8 cellular contexts compared by ENCODE assay signal in the genomic region with DNA sequence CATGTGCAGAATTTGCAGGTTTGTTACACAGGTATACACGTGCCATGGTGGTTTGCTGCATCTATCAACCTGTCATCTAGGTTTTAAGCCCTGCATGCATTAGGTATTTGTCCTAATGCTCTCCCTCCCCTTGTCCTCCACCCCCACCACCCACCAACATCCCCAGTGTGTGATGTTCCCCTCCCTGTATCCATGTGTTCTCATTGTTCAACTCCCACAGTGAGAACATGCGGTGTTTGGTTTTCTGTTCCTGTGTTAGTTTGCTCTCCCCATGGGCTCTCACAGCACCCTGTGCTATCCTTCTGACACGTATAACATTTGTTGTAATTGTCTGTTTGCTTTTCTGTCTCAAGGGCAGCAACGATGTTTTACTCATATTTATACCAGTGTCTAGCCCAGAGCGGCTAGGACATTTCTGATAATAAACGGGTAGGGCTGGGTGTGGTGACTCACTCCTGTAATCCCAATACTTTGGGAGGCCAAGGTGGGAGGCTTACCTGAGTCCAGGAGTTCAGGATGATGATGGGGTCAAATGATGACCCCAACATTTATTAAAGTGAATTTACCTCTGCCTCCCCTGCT.
DNase-seq lines count a peak whose midpoint lies in the region; ATAC-seq, FAIRE-seq and TF ChIP-seq lines count a peak whose summit lies in the region.
"Not testable (repeated sequence)": the region's sequence is repeated elsewhere in the genome, so short reads cannot be mapped to it uniquely, and the experiment has no call there.

No MANE protein-coding gene starts in this region.

- H3K4me1 ChIP-seq in HEK293 (ENCODE audit: control insufficient read depth, insufficient read depth, low read length) (peaks cover 15% of the 10 kb centered on the region), left lung (peaks cover 0 to 12% of the 10 kb centered on the region in 2 donors), pancreas (peaks cover 7 to 31% (median 23%) of the 10 kb centered on the region in 3 donors)

- CTCF ChIA-PET in HEK293 (lab: Yijun Ruan, JAX), result not testable (repeated sequence)

- H3K27me3 ChIP-seq in left lung, pancreas: not testable (repeated sequence)

- TF ChIP-seq CTCF in HEK293 (tag by site-specific recombination; IDR thresholded peaks at IDR 0.05); left lung (IDR thresholded peaks at IDR 0.05); pancreas (IDR thresholded peaks at IDR 0.05): not testable (repeated sequence)

- not testable (repeated sequence) for H3K9me3 ChIP-seq in HEK293 (ENCODE audit: control insufficient read depth, insufficient read depth, low read depth, low read length); T-helper 17 cell (ENCODE audit: control insufficient read depth, low read length, poor library complexity, severe bottlenecking); left lung; pancreas

- H3K27me3 Mint-ChIP-seq in T-helper 17 cell; activated naive CD8-positive, alpha-beta T cell treated with anti-CD3 and anti-CD28 coated beads, Interleukin-2, amount 50 U/mL, for 24 hours: not testable (repeated sequence)

- not testable (repeated sequence) for FAIRE-seq in pancreas (lab: Jason Lieb, UNC)
- FAIRE-seq in urothelium cell line (lab: Jason Lieb, UNC), result peak; percentile 50

- ATAC-seq in T-helper 17 cell; activated naive CD8-positive, alpha-beta T cell treated with anti-CD3 and anti-CD28 coated beads, Interleukin-2, amount 50 U/mL, for 24 hours: not testable (repeated sequence)
- ATAC-seq in left lung (peak; percentile 74), pancreas (peak in 3 of 4 donors; percentile 3 to 64 (median 33))

- peak overlapping the region; percentile 76 for H3K27ac Mint-ChIP-seq in T-helper 17 cell
- peak overlapping the region; percentile 63 for H3K27ac Mint-ChIP-seq in activated naive CD8-positive, alpha-beta T cell treated with anti-CD3 and anti-CD28 coated beads, Interleukin-2, amount 50 U/mL, for 24 hours

- H3K4me1 Mint-ChIP-seq in T-helper 17 cell, result peaks cover 46% of the 10 kb centered on the region
- peaks cover 63% of the 10 kb centered on the region for H3K4me1 Mint-ChIP-seq in activated naive CD8-positive, alpha-beta T cell treated with anti-CD3 and anti-CD28 coated beads, Interleukin-2, amount 50 U/mL, for 24 hours

- not testable (repeated sequence) for H3K9me3 Mint-ChIP-seq in activated naive CD8-positive, alpha-beta T cell treated with anti-CD3 and anti-CD28 coated beads, Interleukin-2, amount 50 U/mL, for 24 hours

- not testable (repeated sequence) for H3K4me3 Mint-ChIP-seq in T-helper 17 cell; activated naive CD8-positive, alpha-beta T cell treated with anti-CD3 and anti-CD28 coated beads, Interleukin-2, amount 50 U/mL, for 24 hours

- intact Hi-C loops in left lung (cut with DNase I); pancreas (cut with DNase I): not testable (repeated sequence)

- not testable (repeated sequence) for H3K4me3 ChIP-seq in HEK293 (ENCODE audit: low read depth, low read length); left lung; pancreas

- WGBS in pancreas, 2 donors, result 37 to 40% methylated on average over 6 of the region's 6 CpGs

- POLR2A ChIA-PET in HEK293 (lab: Yijun Ruan, JAX), result not testable (repeated sequence)

- not testable (repeated sequence) for H3K36me3 Mint-ChIP-seq in T-helper 17 cell (ENCODE audit: low read depth); activated naive CD8-positive, alpha-beta T cell treated with anti-CD3 and anti-CD28 coated beads, Interleukin-2, amount 50 U/mL, for 24 hours (ENCODE audit: low read depth)

- H3K27ac ChIP-seq in HEK293 (ENCODE audit: extremely low read depth, low read depth, low read length); left lung; pancreas: not testable (repeated sequence)

- DNase-seq in NCI-H2029 (lab: John Stamatoyannopoulos, UW) (peak; percentile 32), NCI-H510A treated with DMSO at 0.1 percent for 48 hours (lab: John Stamatoyannopoulos, UW) (peak; percentile 61)
- not testable (repeated sequence) for DNase-seq in T-helper 17 cell; activated naive CD8-positive, alpha-beta T cell treated with anti-CD3 and anti-CD28 coated beads, Interleukin-2, amount 50 U/mL, for 24 hours; left lung; pancreas; urothelium cell line (ENCODE audit: low spot score)

- not testable (repeated sequence) for H3K36me3 ChIP-seq in HEK293 (ENCODE audit: control insufficient read depth in 2 of 2, insufficient read depth in 1 of 2, low read length in 2 of 2); left lung; pancreas

TF ChIP-seq in HEK293, 187 proteins besides CTCF, POLR2A, EP300 and RAD21:
- TF ChIP-seq ZIC2 (tag by site-specific recombination; IDR thresholded peaks at IDR 0.05), result peak; percentile 84
- TF ChIP-seq EGR2 (tag by site-specific recombination; IDR thresholded peaks at IDR 0.05; ENCODE audit: low read depth), result peak; percentile 79
- TF ChIP-seq ZFHX2 (tag by site-specific recombination; conservative IDR thresholded peaks at IDR 0.05), result peak; percentile 65
